18 cellular contexts compared by ENCODE assay signal in genomic region chr18:8854962-8855361, GRCh38.
"Had no signal": no experiment of that assay in that cellular context is flagged by ENCODE, and none has a peak within 500 bp of the region (broad histone marks: within the 10 kb centered on the region; RNA-seq: fewer than 3 reads in every experiment).

No MANE protein-coding gene starts in this region.

- H3K27ac ChIP-seq: epithelial cell of prostate, left lung, parathyroid adenoma had no signal

- H3K27ac Mint-ChIP-seq: activated CD4-positive, alpha-beta T cell treated with anti-CD3 and anti-CD28 coated beads, Interleukin-2, amount 10 ng/mL, durations not matched to agents 24 days and 14 days; activated CD8-positive, alpha-beta T cell treated with anti-CD3 and anti-CD28 coated beads for 36 hours; activated naive CD8-positive, alpha-beta T cell treated with anti-CD3 and anti-CD28 coated beads, Interleukin-2, amount 10 ng/mL, durations not matched to agents 7 days and 5 days; activated T-cell treated with anti-CD3 and anti-CD28 coated beads, Interleukin-2, amount 50 U/mL, for 24 hours; activated T-helper 2 cell treated with anti-CD3 and anti-CD28 coated beads, Interferon-gamma antibody, Interleukin-2, Interleukin-4, amounts not matched to agents 10 μg/mL and 5 μg/mL and 100 μg/mL, durations not matched to agents 14 hours and 24 hours and 36 hours; effector memory CD8-positive, alpha-beta T cell; stimulated activated naive B cell treated with anti-CD40 and anti-IgM and Interleukin-4, amounts not matched to agents 10 μg/mL and 1 μg/mL and 100 μg/mL, for 72 hours had no signal

- H3K36me3 ChIP-seq: left lung had no signal

- DNase-seq: activated CD4-positive, alpha-beta T cell treated with anti-CD3 and anti-CD28 coated beads, Interleukin-2, amount 10 ng/mL, durations not matched to agents 24 days and 14 days; activated CD8-positive, alpha-beta T cell treated with anti-CD3 and anti-CD28 coated beads for 36 hours; activated naive CD4-positive, alpha-beta T cell treated with Interleukin-2 at 50 U/mL for 16 hours; activated naive CD8-positive, alpha-beta T cell treated with anti-CD3 and anti-CD28 coated beads, Interleukin-2, amount 10 ng/mL, durations not matched to agents 7 days and 5 days; activated T-cell treated with anti-CD3 and anti-CD28 coated beads, Interleukin-2, amount 50 U/mL, for 24 hours; amygdala; effector memory CD8-positive, alpha-beta T cell; head of caudate nucleus; kidney; left lung; retina; stimulated activated naive B cell treated with anti-CD40 and anti-IgM and Interleukin-4, amounts not matched to agents 10 μg/mL and 1 μg/mL and 100 μg/mL, for 72 hours; T-helper 1 cell; T-helper 9 cell had no signal

- ATAC-seq: activated CD8-positive, alpha-beta T cell treated with anti-CD3 and anti-CD28 coated beads for 36 hours; effector memory CD8-positive, alpha-beta T cell; left lung; stimulated activated naive B cell treated with anti-CD40 and anti-IgM and Interleukin-4, amounts not matched to agents 10 μg/mL and 1 μg/mL and 100 μg/mL, for 72 hours had no signal

- H3K4me3 Mint-ChIP-seq: activated CD4-positive, alpha-beta T cell treated with anti-CD3 and anti-CD28 coated beads, Interleukin-2, amount 10 ng/mL, durations not matched to agents 24 days and 14 days; activated CD8-positive, alpha-beta T cell treated with anti-CD3 and anti-CD28 coated beads for 36 hours; activated naive CD8-positive, alpha-beta T cell treated with anti-CD3 and anti-CD28 coated beads, Interleukin-2, amount 10 ng/mL, durations not matched to agents 7 days and 5 days; activated T-cell treated with anti-CD3 and anti-CD28 coated beads, Interleukin-2, amount 50 U/mL, for 24 hours; effector memory CD8-positive, alpha-beta T cell; neural crest cell; stimulated activated naive B cell treated with anti-CD40 and anti-IgM and Interleukin-4, amounts not matched to agents 10 μg/mL and 1 μg/mL and 100 μg/mL, for 72 hours had no signal

- H3K4me3 ChIP-seq: left lung had no signal

- H3K36me3 Mint-ChIP-seq: activated naive CD8-positive, alpha-beta T cell treated with anti-CD3 and anti-CD28 coated beads, Interleukin-2, amount 10 ng/mL, durations not matched to agents 7 days and 5 days had no signal

- H3K4me1 Mint-ChIP-seq: activated CD4-positive, alpha-beta T cell treated with anti-CD3 and anti-CD28 coated beads, Interleukin-2, amount 10 ng/mL, durations not matched to agents 24 days and 14 days; activated naive CD8-positive, alpha-beta T cell treated with anti-CD3 and anti-CD28 coated beads, Interleukin-2, amount 10 ng/mL, durations not matched to agents 7 days and 5 days had no signal

- H2AFZ ChIP-seq: parathyroid adenoma had no signal

- H3K27me3 ChIP-seq: left lung had no signal

- H3K79me2 ChIP-seq: parathyroid adenoma had no signal

- H3K9me3 Mint-ChIP-seq: activated CD4-positive, alpha-beta T cell treated with anti-CD3 and anti-CD28 coated beads, Interleukin-2, amount 10 ng/mL, durations not matched to agents 24 days and 14 days; activated CD8-positive, alpha-beta T cell treated with anti-CD3 and anti-CD28 coated beads for 36 hours; activated naive CD8-positive, alpha-beta T cell treated with anti-CD3 and anti-CD28 coated beads, Interleukin-2, amount 10 ng/mL, durations not matched to agents 7 days and 5 days; activated T-helper 2 cell treated with anti-CD3 and anti-CD28 coated beads, Interferon-gamma antibody, Interleukin-2, Interleukin-4, amounts not matched to agents 10 μg/mL and 5 μg/mL and 100 μg/mL, durations not matched to agents 14 hours and 24 hours and 36 hours; effector memory CD8-positive, alpha-beta T cell; neural crest cell had no signal

- H3K9me3 ChIP-seq: left lung had no signal

- H3K4me1 ChIP-seq: left lung, parathyroid adenoma had no signal

- H3K9ac ChIP-seq: parathyroid adenoma had no signal
